ENCODE assay signal across 1 cellular context in genomic region chr10:104255244-104255981, GRCh38.
TF ChIP-seq lines count a peak whose summit lies in the region.

No MANE protein-coding gene starts in this region.

TF ChIP-seq in HepG2, 621 proteins besides CTCF, POLR2A, EP300 and RAD21 (continued from another document and continues in another):
- TF ChIP-seq, protein P1, sequence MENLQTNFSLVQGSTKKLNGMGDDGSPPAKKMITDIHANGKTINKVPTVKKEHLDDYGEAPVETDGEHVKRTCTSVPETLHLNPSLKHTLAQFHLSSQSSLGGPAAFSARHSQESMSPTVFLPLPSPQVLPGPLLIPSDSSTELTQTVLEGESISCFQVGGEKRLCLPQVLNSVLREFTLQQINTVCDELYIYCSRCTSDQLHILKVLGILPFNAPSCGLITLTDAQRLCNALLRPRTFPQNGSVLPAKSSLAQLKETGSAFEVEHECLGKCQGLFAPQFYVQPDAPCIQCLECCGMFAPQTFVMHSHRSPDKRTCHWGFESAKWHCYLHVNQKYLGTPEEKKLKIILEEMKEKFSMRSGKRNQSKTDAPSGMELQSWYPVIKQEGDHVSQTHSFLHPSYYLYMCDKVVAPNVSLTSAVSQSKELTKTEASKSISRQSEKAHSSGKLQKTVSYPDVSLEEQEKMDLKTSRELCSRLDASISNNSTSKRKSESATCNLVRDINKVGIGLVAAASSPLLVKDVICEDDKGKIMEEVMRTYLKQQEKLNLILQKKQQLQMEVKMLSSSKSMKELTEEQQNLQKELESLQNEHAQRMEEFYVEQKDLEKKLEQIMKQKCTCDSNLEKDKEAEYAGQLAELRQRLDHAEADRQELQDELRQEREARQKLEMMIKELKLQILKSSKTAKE (CRISPR knock-in tag; IDR thresholded peaks at IDR 0.05; ENCODE audit: borderline replicate concordance): 0 out of 2 replicates have a peak, but pooled peaks have one; percentile 7
- TF ChIP-seq FOXC1 (CRISPR knock-in tag; IDR thresholded peaks at IDR 0.05; ENCODE audit: borderline replicate concordance) (no peak), CBX2 (IDR thresholded peaks at IDR 0.05; ENCODE audit: low read depth, low read length) (no peak), CBX2 (CRISPR knock-in tag; IDR thresholded peaks at IDR 0.05; ENCODE audit: low read depth) (no peak), PAF1 (CRISPR knock-in tag; IDR thresholded peaks at IDR 0.05) (no peak), NCOR1 (IDR thresholded peaks at IDR 0.05; ENCODE audit: borderline replicate concordance, low read length) (0 out of 2 replicates have a peak, but pooled peaks have one; percentile 17), CENPBD1 (CRISPR knock-in tag; IDR thresholded peaks at IDR 0.05; ENCODE audit: borderline replicate concordance, low read depth) (no peak), AHDC1 (CRISPR knock-in tag; IDR thresholded peaks at IDR 0.05; ENCODE audit: borderline replicate concordance) (no peak), MBD4 (IDR thresholded peaks at IDR 0.05; ENCODE audit: borderline replicate concordance, low read length) (peak; percentile 49; the same call in 1 of the 2 replicates), ESRRA (CRISPR knock-in tag; IDR thresholded peaks at IDR 0.05; ENCODE audit: low read depth) (no peak), YEATS2 (CRISPR knock-in tag; IDR thresholded peaks at IDR 0.05; ENCODE audit: borderline replicate concordance) (no peak), ZNF34 (CRISPR knock-in tag; IDR thresholded peaks at IDR 0.05; ENCODE audit: borderline replicate concordance) (no peak), CEBPZ (IDR thresholded peaks at IDR 0.05; ENCODE audit: low read length) (no peak), ZNF382 (CRISPR knock-in tag; IDR thresholded peaks at IDR 0.05; ENCODE audit: borderline replicate concordance) (no peak), ZC3H13 (CRISPR knock-in tag; IDR thresholded peaks at IDR 0.05) (no peak), POLR2AphosphoS5 (IDR thresholded peaks at IDR 0.05; ENCODE audit: low read depth, low read length) (peak; percentile 70), SAP130 (CRISPR knock-in tag; IDR thresholded peaks at IDR 0.05; ENCODE audit: low read depth) (peak; percentile 35; the same call in 1 of the 2 replicates), ETV5 (CRISPR knock-in tag; IDR thresholded peaks at IDR 0.05; ENCODE audit: borderline replicate concordance) (peak; percentile 49; the same call in 1 of the 2 replicates), ASH2L (IDR thresholded peaks at IDR 0.05; ENCODE audit: insufficient read length, low read depth, low read length) (peak; percentile 43), ETS1 (CRISPR knock-in tag; IDR thresholded peaks at IDR 0.05) (no peak)
- TF ChIP-seq, protein P2, sequence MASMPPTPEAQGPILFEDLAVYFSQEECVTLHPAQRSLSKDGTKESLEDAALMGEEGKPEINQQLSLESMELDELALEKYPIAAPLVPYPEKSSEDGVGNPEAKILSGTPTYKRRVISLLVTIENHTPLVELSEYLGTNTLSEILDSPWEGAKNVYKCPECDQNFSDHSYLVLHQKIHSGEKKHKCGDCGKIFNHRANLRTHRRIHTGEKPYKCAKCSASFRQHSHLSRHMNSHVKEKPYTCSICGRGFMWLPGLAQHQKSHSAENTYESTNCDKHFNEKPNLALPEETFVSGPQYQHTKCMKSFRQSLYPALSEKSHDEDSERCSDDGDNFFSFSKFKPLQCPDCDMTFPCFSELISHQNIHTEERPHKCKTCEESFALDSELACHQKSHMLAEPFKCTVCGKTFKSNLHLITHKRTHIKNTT (CRISPR knock-in tag; IDR thresholded peaks at IDR 0.05): no peak
- TF ChIP-seq, protein P3, sequence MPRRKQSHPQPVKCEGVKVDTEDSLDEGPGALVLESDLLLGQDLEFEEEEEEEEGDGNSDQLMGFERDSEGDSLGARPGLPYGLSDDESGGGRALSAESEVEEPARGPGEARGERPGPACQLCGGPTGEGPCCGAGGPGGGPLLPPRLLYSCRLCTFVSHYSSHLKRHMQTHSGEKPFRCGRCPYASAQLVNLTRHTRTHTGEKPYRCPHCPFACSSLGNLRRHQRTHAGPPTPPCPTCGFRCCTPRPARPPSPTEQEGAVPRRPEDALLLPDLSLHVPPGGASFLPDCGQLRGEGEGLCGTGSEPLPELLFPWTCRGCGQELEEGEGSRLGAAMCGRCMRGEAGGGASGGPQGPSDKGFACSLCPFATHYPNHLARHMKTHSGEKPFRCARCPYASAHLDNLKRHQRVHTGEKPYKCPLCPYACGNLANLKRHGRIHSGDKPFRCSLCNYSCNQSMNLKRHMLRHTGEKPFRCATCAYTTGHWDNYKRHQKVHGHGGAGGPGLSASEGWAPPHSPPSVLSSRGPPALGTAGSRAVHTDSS (CRISPR knock-in tag; conservative IDR thresholded peaks at IDR 0.05): no peak
- TF ChIP-seq, protein P4, sequence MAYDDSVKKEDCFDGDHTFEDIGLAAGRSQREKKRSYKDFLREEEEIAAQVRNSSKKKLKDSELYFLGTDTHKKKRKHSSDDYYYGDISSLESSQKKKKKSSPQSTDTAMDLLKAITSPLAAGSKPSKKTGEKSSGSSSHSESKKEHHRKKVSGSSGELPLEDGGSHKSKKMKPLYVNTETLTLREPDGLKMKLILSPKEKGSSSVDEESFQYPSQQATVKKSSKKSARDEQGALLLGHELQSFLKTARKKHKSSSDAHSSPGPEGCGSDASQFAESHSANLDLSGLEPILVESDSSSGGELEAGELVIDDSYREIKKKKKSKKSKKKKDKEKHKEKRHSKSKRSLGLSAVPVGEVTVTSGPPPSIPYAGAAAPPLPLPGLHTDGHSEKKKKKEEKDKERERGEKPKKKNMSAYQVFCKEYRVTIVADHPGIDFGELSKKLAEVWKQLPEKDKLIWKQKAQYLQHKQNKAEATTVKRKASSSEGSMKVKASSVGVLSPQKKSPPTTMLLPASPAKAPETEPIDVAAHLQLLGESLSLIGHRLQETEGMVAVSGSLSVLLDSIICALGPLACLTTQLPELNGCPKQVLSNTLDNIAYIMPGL (CRISPR knock-in tag; IDR thresholded peaks at IDR 0.05; ENCODE audit: borderline replicate concordance in 1 of 2, low read depth in 1 of 2): peak in 1 of 2 experiments; percentile 5; a peak in 2 of 4 replicates
- TF ChIP-seq, protein P5, sequence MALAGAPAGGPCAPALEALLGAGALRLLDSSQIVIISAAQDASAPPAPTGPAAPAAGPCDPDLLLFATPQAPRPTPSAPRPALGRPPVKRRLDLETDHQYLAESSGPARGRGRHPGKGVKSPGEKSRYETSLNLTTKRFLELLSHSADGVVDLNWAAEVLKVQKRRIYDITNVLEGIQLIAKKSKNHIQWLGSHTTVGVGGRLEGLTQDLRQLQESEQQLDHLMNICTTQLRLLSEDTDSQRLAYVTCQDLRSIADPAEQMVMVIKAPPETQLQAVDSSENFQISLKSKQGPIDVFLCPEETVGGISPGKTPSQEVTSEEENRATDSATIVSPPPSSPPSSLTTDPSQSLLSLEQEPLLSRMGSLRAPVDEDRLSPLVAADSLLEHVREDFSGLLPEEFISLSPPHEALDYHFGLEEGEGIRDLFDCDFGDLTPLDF (CRISPR knock-in tag; IDR thresholded peaks at IDR 0.05): no peak
- TF ChIP-seq, protein P6, sequence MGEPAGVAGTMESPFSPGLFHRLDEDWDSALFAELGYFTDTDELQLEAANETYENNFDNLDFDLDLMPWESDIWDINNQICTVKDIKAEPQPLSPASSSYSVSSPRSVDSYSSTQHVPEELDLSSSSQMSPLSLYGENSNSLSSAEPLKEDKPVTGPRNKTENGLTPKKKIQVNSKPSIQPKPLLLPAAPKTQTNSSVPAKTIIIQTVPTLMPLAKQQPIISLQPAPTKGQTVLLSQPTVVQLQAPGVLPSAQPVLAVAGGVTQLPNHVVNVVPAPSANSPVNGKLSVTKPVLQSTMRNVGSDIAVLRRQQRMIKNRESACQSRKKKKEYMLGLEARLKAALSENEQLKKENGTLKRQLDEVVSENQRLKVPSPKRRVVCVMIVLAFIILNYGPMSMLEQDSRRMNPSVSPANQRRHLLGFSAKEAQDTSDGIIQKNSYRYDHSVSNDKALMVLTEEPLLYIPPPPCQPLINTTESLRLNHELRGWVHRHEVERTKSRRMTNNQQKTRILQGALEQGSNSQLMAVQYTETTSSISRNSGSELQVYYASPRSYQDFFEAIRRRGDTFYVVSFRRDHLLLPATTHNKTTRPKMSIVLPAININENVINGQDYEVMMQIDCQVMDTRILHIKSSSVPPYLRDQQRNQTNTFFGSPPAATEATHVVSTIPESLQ (CRISPR knock-in tag; conservative IDR thresholded peaks at IDR 0.05): no peak
- TF ChIP-seq, protein P7, sequence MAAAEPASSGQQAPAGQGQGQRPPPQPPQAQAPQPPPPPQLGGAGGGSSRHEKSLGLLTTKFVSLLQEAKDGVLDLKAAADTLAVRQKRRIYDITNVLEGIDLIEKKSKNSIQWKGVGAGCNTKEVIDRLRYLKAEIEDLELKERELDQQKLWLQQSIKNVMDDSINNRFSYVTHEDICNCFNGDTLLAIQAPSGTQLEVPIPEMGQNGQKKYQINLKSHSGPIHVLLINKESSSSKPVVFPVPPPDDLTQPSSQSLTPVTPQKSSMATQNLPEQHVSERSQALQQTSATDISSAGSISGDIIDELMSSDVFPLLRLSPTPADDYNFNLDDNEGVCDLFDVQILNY (CRISPR knock-in tag; conservative IDR thresholded peaks at IDR 0.05): no peak
